ENCODE assay signal across 8 cellular contexts in the genomic region with DNA sequence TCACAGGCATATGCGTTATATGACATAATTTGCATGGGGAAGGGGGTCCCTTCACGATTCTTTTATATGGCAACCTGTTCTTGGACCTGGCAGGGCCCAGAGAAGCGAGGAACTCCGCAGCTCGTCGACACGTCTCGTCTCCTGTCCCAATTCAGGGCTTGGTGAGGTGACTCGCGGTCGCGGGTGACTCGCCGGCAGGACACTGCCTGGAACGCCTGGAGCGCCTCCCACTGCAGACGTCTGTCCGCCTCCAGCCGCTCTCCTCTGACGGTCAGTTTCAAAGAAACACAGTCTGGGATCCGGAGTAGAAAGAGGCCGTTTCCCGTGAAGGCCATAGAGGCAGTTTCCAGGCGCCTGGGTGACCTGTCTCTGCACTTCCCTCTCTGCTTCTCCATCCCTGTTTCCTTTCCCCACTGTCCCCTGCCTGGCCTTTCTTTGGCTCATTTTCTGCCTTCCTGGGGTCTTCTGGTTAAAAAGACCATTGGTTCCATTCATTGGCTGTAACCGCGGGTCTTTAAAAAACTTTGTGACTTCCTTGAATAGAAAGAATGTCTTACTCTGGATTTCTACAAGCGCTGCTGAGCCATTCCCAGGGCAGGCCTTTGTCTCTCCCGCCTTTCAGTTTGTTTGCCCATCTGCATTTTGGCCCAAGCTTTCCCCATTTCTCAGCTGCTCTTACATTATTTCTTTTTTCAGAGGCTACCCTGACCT. TPM values are rescaled to one million over a fixed set of nuclear protein-coding genes. Genes with fewer than 3 reads are reported as not detected.
DNase-seq lines count a peak whose midpoint lies in the region; ATAC-seq, FAIRE-seq and TF ChIP-seq lines count a peak whose summit lies in the region.

No MANE protein-coding gene starts in this region.

- H3K9me3 ChIP-seq in NT2/D1 (ENCODE audit: insufficient read depth, low read length) (no peaks in the 10 kb centered on the region), endothelial cell of umbilical vein (replicated peaks; ENCODE audit: control insufficient read depth, insufficient read depth, low read length) (no peaks in the 10 kb centered on the region)
- no peaks in the 10 kb centered on the region for H3K9me3 ChIP-seq in naive thymus-derived CD4-positive, alpha-beta T cell (ENCODE audit: control insufficient read depth in 2 of 3, low read length in 3 of 3)

- peaks cover 12% of the 10 kb centered on the region for H3K4me1 ChIP-seq in NT2/D1 (ENCODE audit: insufficient read depth, insufficient read length)
- peaks cover 47% of the 10 kb centered on the region for H3K4me1 ChIP-seq in endothelial cell of umbilical vein (ENCODE audit: control insufficient read depth, extremely low read depth, insufficient read depth, low read length)
- H3K4me1 ChIP-seq in naive thymus-derived CD4-positive, alpha-beta T cell (ENCODE audit: control insufficient read depth in 2 of 2, insufficient read depth in 2 of 2, low read length in 2 of 2): peaks cover 28 to 62% of the 10 kb centered on the region in 2 donors

- FAIRE-seq in endothelial cell of umbilical vein (lab: Jason Lieb, UNC) (peak; percentile 94), GM12892 (lab: Jason Lieb, UNC) (no peak)

- peak overlapping the region; percentile 80 to 95 (median 92) for H3K4me3 Mint-ChIP-seq in naive thymus-derived CD4-positive, alpha-beta T cell

- H2AFZ ChIP-seq in endothelial cell of umbilical vein (ENCODE audit: low read depth, low read length): no peak overlapping the region

- intact Hi-C loops in endothelial cell of umbilical vein (cut with micrococcal nuclease) (no loop called here), posterior vena cava (cut with DNase I) (no loop called here)
- intact Hi-C loops in naive thymus-derived CD4-positive, alpha-beta T cell (cut with micrococcal nuclease): no loop called here

- H3K4me1 Mint-ChIP-seq in naive thymus-derived CD4-positive, alpha-beta T cell: peaks cover 42 to 88% (median 79%) of the 10 kb centered on the region in 7 donors

- H3K4me2 ChIP-seq in endothelial cell of umbilical vein (ENCODE audit: insufficient read depth, low read length): peak overlapping the region; percentile 77

- H3K36me3 ChIP-seq in NT2/D1 (ENCODE audit: insufficient read depth, insufficient read length, low read length) (peaks cover 50% of the 10 kb centered on the region), endothelial cell of umbilical vein (ENCODE audit: control insufficient read depth in 2 of 2, extremely low read depth in 1 of 2, insufficient read depth in 2 of 2, low read length in 2 of 2) (peaks cover 8 to 18% of the 10 kb centered on the region in 2 experiments)
- peaks cover 0 to 46% (median 6%) of the 10 kb centered on the region in 3 experiments for H3K36me3 ChIP-seq in naive thymus-derived CD4-positive, alpha-beta T cell (ENCODE audit: control insufficient read depth in 2 of 3, insufficient read depth in 3 of 3, low read length in 3 of 3)

- H3K9me1 ChIP-seq in endothelial cell of umbilical vein (replicated peaks; ENCODE audit: control insufficient read depth, extremely low read depth, insufficient read depth, low read length): no peaks in the 10 kb centered on the region

- POLR2A ChIA-PET in endothelial cell of umbilical vein (lab: Charles Lee): no interaction called here
- POLR2A ChIA-PET in naive thymus-derived CD4-positive, alpha-beta T cell (lab: Charles Lee): interaction anchor here (0.7 to 3.8 kb wide), 11 partner anchors 8 to 112 kb away, joined by 3 to 17 read pairs (median 7); a partner anchor contains a TSS

- H3K9ac ChIP-seq in NT2/D1 (ENCODE audit: insufficient read length, low read depth) (peak overlapping the region; percentile 90), endothelial cell of umbilical vein (replicated peaks; ENCODE audit: extremely low read depth, insufficient read depth, low read length) (peak overlapping the region; percentile 84)

- CTCF ChIA-PET in endothelial cell of umbilical vein (lab: Charles Lee): interaction anchor here (0.6 to 3.6 kb wide), 6 partner anchors 13 to 145 kb away, joined by 3 to 18 read pairs (median 4); no protein-coding TSS in a partner anchor
- CTCF ChIA-PET in naive thymus-derived CD4-positive, alpha-beta T cell (lab: Charles Lee): interaction anchor here (0.6 kb wide), 1 partner anchor 94 kb away, joined by 3 read pairs; no protein-coding TSS in a partner anchor

- peak overlapping the region; percentile 71 to 98 (median 89) for H3K27ac Mint-ChIP-seq in naive thymus-derived CD4-positive, alpha-beta T cell

- peaks cover 0 to 1% (median 0%) of the 10 kb centered on the region in 11 donors for H3K9me3 Mint-ChIP-seq in naive thymus-derived CD4-positive, alpha-beta T cell

- H3K4me3 ChIP-seq in NT2/D1 (ENCODE audit: insufficient read length, low read depth) (peak overlapping the region; percentile 80), endothelial cell of umbilical vein (replicated peaks in 1 of 3; ENCODE audit: insufficient read depth in 1 of 3, low read depth in 1 of 3, low read length in 3 of 3) (peak overlapping the region; percentile 45 to 95 (median 85))
- H3K4me3 ChIP-seq in naive thymus-derived CD4-positive, alpha-beta T cell (ENCODE audit: low read length): peak overlapping the region; percentile 93

- no peak for ATAC-seq in naive thymus-derived CD4-positive, alpha-beta T cell

- peak; percentile 62 for TF ChIP-seq POLR2A in endothelial cell of umbilical vein (IDR thresholded peaks at IDR 0.05; ENCODE audit: low read depth, low read length)
- no peak for TF ChIP-seq POLR2A in GM12892 (IDR thresholded peaks at IDR 0.05; ENCODE audit: low read depth, low read length)
- no peak for TF ChIP-seq POLR2A in erythroblast (IDR thresholded peaks at IDR 0.05; ENCODE audit: low read length)

- DNase-seq in Ammon's horn (ENCODE audit: low spot score) (peak; percentile 20), NT2/D1 (ENCODE audit: low read depth, low spot score) (peak; percentile 54), endothelial cell of umbilical vein (ENCODE audit: low read depth, low spot score) (peak; percentile 73), GM12892 (ENCODE audit: insufficient read length) (no peak), DMS79 treated with DMSO at 0.1 percent for 48 hours (lab: John Stamatoyannopoulos, UW) (no peak), posterior vena cava (ENCODE audit: low spot score) (no peak), erythroblast (lab: John Stamatoyannopoulos, UW) (no peak)
- no peak for DNase-seq in naive thymus-derived CD4-positive, alpha-beta T cell

- peak overlapping the region; percentile 99 for H3K27ac ChIP-seq in endothelial cell of umbilical vein (ENCODE audit: insufficient read depth, low read depth, low read length)
- H3K27ac ChIP-seq in naive thymus-derived CD4-positive, alpha-beta T cell (ENCODE audit: low read depth, low read length): peak overlapping the region; percentile 81

- H3K27me3 ChIP-seq in NT2/D1 (ENCODE audit: insufficient read depth, insufficient read length) (no peaks in the 10 kb centered on the region), endothelial cell of umbilical vein (ENCODE audit: control insufficient read depth in 2 of 2, insufficient read depth in 2 of 2, low read length in 2 of 2) (no peaks in the 10 kb centered on the region)
- no peaks in the 10 kb centered on the region for H3K27me3 ChIP-seq in naive thymus-derived CD4-positive, alpha-beta T cell (ENCODE audit: control insufficient read depth in 2 of 2, insufficient read depth in 2 of 2, low read length in 2 of 2)

- TF ChIP-seq CTCF in endothelial cell of umbilical vein (IDR thresholded peaks at IDR 0.05; ENCODE audit: extremely low read depth in 1 of 2, insufficient read depth in 1 of 2, low read depth in 1 of 2, low read length in 2 of 2): no peak

- H3K36me3 Mint-ChIP-seq in naive thymus-derived CD4-positive, alpha-beta T cell: peaks cover 4 to 45% (median 35%) of the 10 kb centered on the region in 5 donors

- no peaks in the 10 kb centered on the region for H4K20me1 ChIP-seq in endothelial cell of umbilical vein (replicated peaks; ENCODE audit: control insufficient read depth, extremely low read depth, insufficient read depth, low read length)

- TSS peak; percentile 36 for BruUV-seq in endothelial cell of umbilical vein (replicated peaks; lab: Mats Ljungman, UMichigan)

- no peaks in the 10 kb centered on the region for H3K27me3 Mint-ChIP-seq in naive thymus-derived CD4-positive, alpha-beta T cell

- dilution Hi-C loops in endothelial cell of umbilical vein (cut with MboI; ENCODE audit: extremely low pct_ligation_motif_present, low sequenced_read_pairs): no loop called here

- peaks cover 45% of the 10 kb centered on the region for H3K79me2 ChIP-seq in endothelial cell of umbilical vein (ENCODE audit: control insufficient read depth, insufficient read depth, low read length)

TF ChIP-seq in endothelial cell of umbilical vein, 7 proteins besides CTCF, POLR2A, EP300 and RAD21 (continues in another document):
- TF ChIP-seq POLR2AphosphoS5 (IDR thresholded peaks at IDR 0.05; ENCODE audit: insufficient read depth, low read depth, low read length) (no peak), FOS (IDR thresholded peaks at IDR 0.05; ENCODE audit: borderline replicate concordance, insufficient read depth, low read length) (no peak)

RNA-seq across cellular contexts. Expression of a gene that starts 1.2 kb away (rescaled TPM):
- total RNA-seq in endothelial cell of umbilical vein (53.6 and 60.7 TPM in 2 replicates), posterior vena cava (10 to 100 TPM; 25.5 to 25.9 TPM)
- 66.0 and 71.0 TPM in 2 replicates for polyA plus RNA-seq in endothelial cell of umbilical vein
- polyA plus RNA-seq in endothelial cell of umbilical vein (2011; cell fraction: cytosol; rRNA removed): 46.7 and 47.7 TPM in 2 replicates
- 86.8 and 114 TPM in 2 replicates for polyA plus RNA-seq in endothelial cell of umbilical vein (2011; cell fraction: nucleus; rRNA removed)
- polyA plus RNA-seq in endothelial cell of umbilical vein (2012): 36.9 and 66.7 TPM in 2 replicates
- 26.0 and 26.7 TPM in 2 replicates for polyA minus RNA-seq in endothelial cell of umbilical vein
- polyA minus RNA-seq in endothelial cell of umbilical vein (2011; cell fraction: cytosol; rRNA and poly(A)+ RNA removed): 12.7 TPM
- 46.5 and 49.2 TPM in 2 replicates for polyA minus RNA-seq in endothelial cell of umbilical vein (2011; cell fraction: nucleus; rRNA and poly(A)+ RNA removed)
- 100 to 1,000 TPM in 1 of 5 experiments, 10 to 100 TPM in 4; 40.2 to 143 (median 89.4) TPM for total RNA-seq in naive thymus-derived CD4-positive, alpha-beta T cell
- polyA plus RNA-seq in naive thymus-derived CD4-positive, alpha-beta T cell: 100 to 1,000 TPM; 119 to 121 TPM
- 4.6 TPM for polyA plus RNA-seq in GM12892 (2012; ENCODE audit: missing spikeins)

RNA-seq across cellular contexts. Expression of a gene that starts 54.9 kb away (rescaled TPM):
- total RNA-seq in endothelial cell of umbilical vein (not detected in 2 replicates), posterior vena cava (not detected)
- not detected in 2 replicates for polyA plus RNA-seq in endothelial cell of umbilical vein
- polyA plus RNA-seq in endothelial cell of umbilical vein (2011; cell fraction: cytosol; rRNA removed): 0.04 and 0.14 TPM in 2 replicates
- not detected in 2 replicates for polyA plus RNA-seq in endothelial cell of umbilical vein (2011; cell fraction: nucleus; rRNA removed)
- not detected in 2 replicates for polyA plus RNA-seq in endothelial cell of umbilical vein (2012)
- polyA minus RNA-seq in endothelial cell of umbilical vein: not detected in 2 replicates
- polyA minus RNA-seq in endothelial cell of umbilical vein (2011; cell fraction: cytosol; rRNA and poly(A)+ RNA removed): not detected
- not detected in 2 replicates for polyA minus RNA-seq in endothelial cell of umbilical vein (2011; cell fraction: nucleus; rRNA and poly(A)+ RNA removed)
- total RNA-seq in naive thymus-derived CD4-positive, alpha-beta T cell: under 1 TPM in 2 of 5 experiments, not detected in 3; 0.17 to 0.80 TPM
- under 1 TPM; 0.08 to 0.13 TPM for polyA plus RNA-seq in naive thymus-derived CD4-positive, alpha-beta T cell
- not detected for polyA plus RNA-seq in GM12892 (2012; ENCODE audit: missing spikeins)

Comparison
In these comparisons a context has a peak if more than half of its experiments do, and no peak if none do; other contexts are left out.
1. DNase-seq: peak in Ammon's horn (single experiment), NT2/D1 (single experiment) and endothelial cell of umbilical vein (single experiment); none in naive thymus-derived CD4-positive, alpha-beta T cell (0 of 9), GM12892 (single experiment), DMS79 treated with DMSO at 0.1 percent for 48 hours (single experiment), posterior vena cava (single experiment) and erythroblast (0 of 2).
2. Peak in every context shown above with its lines, with median percentiles within 50 percentile points of each other: H3K4me3 ChIP-seq.